ENCODE assay signal across 14 cellular contexts in the genomic region with DNA sequence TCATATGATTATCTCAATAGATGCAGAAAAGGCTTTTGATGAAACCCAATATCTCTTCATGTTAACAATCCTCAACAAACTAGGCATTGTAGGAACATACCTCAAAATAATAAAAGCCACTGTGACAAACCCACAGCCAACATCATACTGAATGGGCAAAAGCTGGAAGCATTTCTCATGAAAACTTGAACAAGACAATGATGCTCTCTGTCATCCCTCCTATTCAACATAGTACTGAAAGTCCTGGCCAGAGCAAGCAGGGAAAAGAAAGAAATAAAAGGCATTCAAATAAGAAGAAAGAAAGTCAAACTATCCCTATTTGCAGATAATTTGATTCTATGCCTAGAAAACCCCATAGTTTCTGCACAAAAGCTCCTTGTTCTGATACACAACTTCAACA.
DNase-seq lines count a peak whose midpoint lies in the region; ATAC-seq, FAIRE-seq and TF ChIP-seq lines count a peak whose summit lies in the region.
"Had no signal": no experiment of that assay in that cellular context is flagged by ENCODE, and none has a peak within 500 bp of the region (broad histone marks: within the 10 kb centered on the region; RNA-seq: fewer than 3 reads in every experiment).

No MANE protein-coding gene starts in this region.

- DNase-seq in RPMI7951 (ENCODE audit: low read depth) (peak; percentile 0), frontal cortex (ENCODE audit: low spot score in 2 of 2) (no peak), midbrain (lab: John Stamatoyannopoulos, UW) (peak; percentile 51), foreskin keratinocyte (no peak), ovary (no peak)
- DNase-seq: CD8-positive, alpha-beta memory T cell; DMS 273 treated with DMSO at 0.1 percent for 48 hours; GOT3; H9 had no signal

- H3K27ac ChIP-seq in foreskin keratinocyte (no peak overlapping the region), ovary (no peak overlapping the region)
- H3K27ac ChIP-seq: A549 had no signal

- H3K36me3 ChIP-seq in ovary = no peaks in the 10 kb centered on the region

- H3K9me3 ChIP-seq in ovary = no peaks in the 10 kb centered on the region
- H3K9me3 ChIP-seq: A549 had no signal

- H3K4me3 ChIP-seq in ovary = no peak overlapping the region
- H3K4me3 ChIP-seq: A549 had no signal

- FAIRE-seq in frontal cortex (lab: Jason Lieb, UNC) = peak; percentile 96
- FAIRE-seq: A549, GM12892, GM19239 had no signal

- no peak for TF ChIP-seq POLR2A in ovary (IDR thresholded peaks at IDR 0.05)

- ATAC-seq in foreskin keratinocyte = no peak
- no peak for ATAC-seq in SK-N-SH treated with all-trans-retinoic acid at 6 μM for 48 hours
- ATAC-seq in GM18909 (IDR thresholded peaks at IDR 0.05; ENCODE audit: poor library complexity, unreplicated experiment) = no peak
- ATAC-seq: A549 had no signal

- TF ChIP-seq CTCF in foreskin keratinocyte (conservative IDR thresholded peaks at IDR 0.05) = no peak
- TF ChIP-seq CTCF in ovary (IDR thresholded peaks at IDR 0.05) = no peak

- TF ChIP-seq EP300 in ovary (IDR thresholded peaks at IDR 0.05) = no peak

- no peaks in the 10 kb centered on the region for H3K4me1 ChIP-seq in foreskin keratinocyte
- no peaks in the 10 kb centered on the region for H3K4me1 ChIP-seq in ovary (ENCODE audit: insufficient read depth)
- H3K4me1 ChIP-seq: A549 had no signal

- intact Hi-C loops in ovary (cut with DNase I) = no loop called here

- H3K27me3 ChIP-seq in foreskin keratinocyte (no peaks in the 10 kb centered on the region), ovary (no peaks in the 10 kb centered on the region)

TF ChIP-seq in SK-N-SH treated with all-trans-retinoic acid at 6 μM for 48 hours, 23 proteins besides CTCF, POLR2A, EP300 and RAD21:
- no peak for TF ChIP-seq GLIS3 (CRISPR knock-in tag; IDR thresholded peaks at IDR 0.05)
- TF ChIP-seq, protein P1, sequence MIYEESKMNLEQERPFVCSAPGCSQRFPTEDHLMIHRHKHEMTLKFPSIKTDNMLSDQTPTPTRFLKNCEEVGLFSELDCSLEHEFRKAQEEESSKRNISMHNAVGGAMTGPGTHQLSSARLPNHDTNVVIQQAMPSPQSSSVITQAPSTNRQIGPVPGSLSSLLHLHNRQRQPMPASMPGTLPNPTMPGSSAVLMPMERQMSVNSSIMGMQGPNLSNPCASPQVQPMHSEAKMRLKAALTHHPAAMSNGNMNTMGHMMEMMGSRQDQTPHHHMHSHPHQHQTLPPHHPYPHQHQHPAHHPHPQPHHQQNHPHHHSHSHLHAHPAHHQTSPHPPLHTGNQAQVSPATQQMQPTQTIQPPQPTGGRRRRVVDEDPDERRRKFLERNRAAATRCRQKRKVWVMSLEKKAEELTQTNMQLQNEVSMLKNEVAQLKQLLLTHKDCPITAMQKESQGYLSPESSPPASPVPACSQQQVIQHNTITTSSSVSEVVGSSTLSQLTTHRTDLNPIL (CRISPR knock-in tag; IDR thresholded peaks at IDR 0.05; ENCODE audit: low read depth) = no peak
- no peak for TF ChIP-seq TOX (CRISPR knock-in tag; IDR thresholded peaks at IDR 0.05; ENCODE audit: borderline replicate concordance)

Comparison
In these comparisons a context has a peak if more than half of its experiments do, and no peak if none do; other contexts are left out.
1. DNase-seq: peak in RPMI7951 (single experiment) and midbrain (single experiment); none in frontal cortex (0 of 2), foreskin keratinocyte (0 of 2) and ovary (0 of 5).